ENCODE assay signal across 20 cellular contexts in genomic region chr12:27810756-27811155, GRCh38. TPM values are rescaled to one million over a fixed set of nuclear protein-coding genes. Genes with fewer than 3 reads are reported as not detected.
"Had no signal": no experiment of that assay in that cellular context is flagged by ENCODE, and none has a peak within 500 bp of the region (broad histone marks: within the 10 kb centered on the region; RNA-seq: fewer than 3 reads in every experiment).

No MANE protein-coding gene starts in this region.

- H3K27me3 ChIP-seq: esophagus muscularis mucosa, hepatocyte, suprapubic skin had no signal

- H3K4me3 ChIP-seq: coronary artery, esophagus muscularis mucosa, hepatocyte, mucosa of descending colon, smooth muscle cell, suprapubic skin had no signal

- H3K36me3 ChIP-seq: esophagus muscularis mucosa, suprapubic skin had no signal

- H3K27ac ChIP-seq: coronary artery, esophagus muscularis mucosa, hepatocyte, suprapubic skin had no signal

- H2AFZ ChIP-seq: hepatocyte had no signal

- H3K4me1 ChIP-seq: suprapubic skin had no signal

- H3K79me2 ChIP-seq: hepatocyte had no signal

- DNase-seq: activated B cell treated with CpG ODN at 0.5 μM for 24 hours; activated CD4-positive, alpha-beta T cell treated with anti-CD3 and anti-CD28 coated beads, Interleukin-2, amount 10 ng/mL, durations not matched to agents 24 days and 14 days; activated CD8-positive, alpha-beta memory T cell treated with anti-CD3 and anti-CD28 coated beads, Interleukin-2, amount 50 U/mL, for 4 hours; activated CD8-positive, alpha-beta T cell treated with anti-CD3 and anti-CD28 coated beads, Interleukin-2, amount 10 ng/mL, durations not matched to agents 7 days and 5 days; activated effector memory CD4-positive, alpha-beta T cell treated with anti-CD3 and anti-CD28 coated beads, Interleukin-2, amount 50 U/mL, for 16 hours; activated T-cell treated with anti-CD3 and anti-CD28 coated beads, Interleukin-2, amount 50 U/mL, for 48 hours; islet precursor cell; mucosa of descending colon; naive thymus-derived CD8-positive, alpha-beta T cell; posterior cingulate gyrus; stimulated activated CD4-positive, alpha-beta T cell treated with anti-CD3 and anti-CD28 coated beads, Interleukin-4, amount 100 ng/mL, for 4 hours; stimulated activated CD8-positive, alpha-beta memory T cell treated with anti-CD3 and anti-CD28 coated beads, Interleukin-4, amount 100 ng/mL, for 48 hours; stimulated activated naive CD8-positive, alpha-beta T cell treated with anti-CD3 and anti-CD28 coated beads, Interleukin-15, Interleukin-2, amounts not matched to agents 100 U/mL and 50 U/mL, for 24 hours had no signal

- H3K9me3 ChIP-seq: esophagus muscularis mucosa, mucosa of descending colon, suprapubic skin had no signal

- H3K4me2 ChIP-seq: hepatocyte, smooth muscle cell had no signal

- ATAC-seq: activated CD8-positive, alpha-beta T cell treated with anti-CD3 and anti-CD28 coated beads, Interleukin-2, amount 10 ng/mL, durations not matched to agents 7 days and 5 days; mucosa of descending colon; naive thymus-derived CD8-positive, alpha-beta T cell; stimulated activated naive CD8-positive, alpha-beta T cell treated with anti-CD3 and anti-CD28 coated beads, Interleukin-15, Interleukin-2, amounts not matched to agents 100 U/mL and 50 U/mL, for 24 hours had no signal

RNA-seq across cellular contexts. Expression of gene MANSC4, which starts 30.7 kb away (rescaled TPM):
- total RNA-seq: activated B cell treated with CpG ODN at 0.5 μM for 24 hours; activated CD4-positive, alpha-beta T cell treated with anti-CD3 and anti-CD28 coated beads, Interleukin-2, amount 10 ng/mL, durations not matched to agents 24 days and 14 days; activated CD8-positive, alpha-beta T cell treated with anti-CD3 and anti-CD28 coated beads, Interleukin-2, amount 10 ng/mL, durations not matched to agents 7 days and 5 days; glomerular endothelial cell; lung microvascular endothelial cell; mucosa of descending colon; naive thymus-derived CD8-positive, alpha-beta T cell; suprapubic skin had no signal
- polyA plus RNA-seq: hepatocyte; naive thymus-derived CD8-positive, alpha-beta T cell had no signal
